Comparison of ENCODE assay signal across 1 cellular context in the genomic region with DNA sequence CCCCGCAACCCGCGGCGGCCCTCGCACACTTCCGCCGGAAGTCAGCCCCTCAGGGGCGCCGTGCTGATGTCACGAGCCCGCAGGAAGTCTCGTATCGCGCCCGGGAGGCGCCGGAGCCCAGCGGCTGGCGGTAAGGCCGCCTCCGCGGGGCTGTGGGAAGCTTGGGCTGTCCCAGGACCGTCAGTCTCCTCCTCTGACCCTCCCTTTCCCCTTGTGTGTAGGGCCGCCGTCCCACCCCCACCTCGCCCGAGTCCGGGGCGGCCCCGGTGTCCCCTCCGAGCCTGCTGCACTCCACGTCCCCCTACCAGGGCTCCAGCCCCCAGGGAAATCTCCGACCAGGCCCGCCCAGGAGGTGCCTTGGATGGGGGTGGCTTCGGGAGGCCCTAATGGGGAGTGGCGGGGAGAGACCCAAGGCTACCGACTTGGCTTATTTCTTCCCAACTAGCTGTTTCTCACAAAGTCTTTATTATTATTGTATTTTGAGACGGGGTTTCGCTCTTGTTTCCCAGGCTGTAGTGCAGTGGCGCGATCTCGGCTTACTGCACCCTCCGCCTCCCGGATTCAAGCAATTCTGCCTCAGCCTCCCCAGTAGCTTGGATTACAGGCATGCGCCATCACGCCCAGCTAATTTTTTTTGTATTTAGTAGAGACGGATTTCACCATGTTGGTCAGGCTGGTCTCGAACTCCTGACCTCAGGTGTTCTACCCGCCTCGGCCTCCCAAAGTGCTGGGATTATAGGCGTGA.
TF ChIP-seq lines count a peak whose summit lies in the region.

Gene ZDHHC4, plus strand, starts transcription at position 86 of the 745 bp plus-strand sequence. CDS start 3,108 bp downstream, outside the sequence.

TF ChIP-seq in HepG2, 621 proteins besides CTCF, POLR2A, EP300 and RAD21 (continued from another document and continues in another):
- TF ChIP-seq, protein P1, sequence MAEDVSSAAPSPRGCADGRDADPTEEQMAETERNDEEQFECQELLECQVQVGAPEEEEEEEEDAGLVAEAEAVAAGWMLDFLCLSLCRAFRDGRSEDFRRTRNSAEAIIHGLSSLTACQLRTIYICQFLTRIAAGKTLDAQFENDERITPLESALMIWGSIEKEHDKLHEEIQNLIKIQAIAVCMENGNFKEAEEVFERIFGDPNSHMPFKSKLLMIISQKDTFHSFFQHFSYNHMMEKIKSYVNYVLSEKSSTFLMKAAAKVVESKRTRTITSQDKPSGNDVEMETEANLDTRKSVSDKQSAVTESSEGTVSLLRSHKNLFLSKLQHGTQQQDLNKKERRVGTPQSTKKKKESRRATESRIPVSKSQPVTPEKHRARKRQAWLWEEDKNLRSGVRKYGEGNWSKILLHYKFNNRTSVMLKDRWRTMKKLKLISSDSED (CRISPR knock-in tag; IDR thresholded peaks at IDR 0.05), result no peak
- TF ChIP-seq ZNF639 (CRISPR knock-in tag; conservative IDR thresholded peaks at IDR 0.05) (peak; percentile 70), RARA (CRISPR knock-in tag; IDR thresholded peaks at IDR 0.05) (peak; percentile 60), ATAD3A (CRISPR knock-in tag; IDR thresholded peaks at IDR 0.05) (no peak), GATAD2A (CRISPR knock-in tag; IDR thresholded peaks at IDR 0.05) (0 out of 2 replicates have a peak, but pooled peaks have one; percentile 45), PBX3 (CRISPR knock-in tag; IDR thresholded peaks at IDR 0.05; ENCODE audit: borderline replicate concordance) (no peak), JUNB (CRISPR knock-in tag; IDR thresholded peaks at IDR 0.05; ENCODE audit: borderline replicate concordance) (no peak), CREB1 (IDR thresholded peaks at IDR 0.05) (peak; percentile 86), CREB1 (CRISPR knock-in tag; IDR thresholded peaks at IDR 0.05) (peak; percentile 90), ZSCAN12 (CRISPR knock-in tag; IDR thresholded peaks at IDR 0.05) (no peak; the same call in none of the 2 replicates), ZNF580 (CRISPR knock-in tag; IDR thresholded peaks at IDR 0.05; ENCODE audit: borderline replicate concordance, low read depth) (peak; percentile 53; the same call in 1 of the 2 replicates), ATF7-NPFF (CRISPR knock-in tag; IDR thresholded peaks at IDR 0.05; ENCODE audit: low read depth) (peak; percentile 46; the same call in 1 of the 2 replicates), IRX3 (CRISPR knock-in tag; IDR thresholded peaks at IDR 0.05; ENCODE audit: borderline replicate concordance, low read depth) (no peak; the same call in 1 of the 2 replicates), MXD3 (CRISPR knock-in tag; IDR thresholded peaks at IDR 0.05) (no peak; the same call in 1 of the 2 replicates), MAFG (CRISPR knock-in tag; IDR thresholded peaks at IDR 0.05) (no peak), TFAP4 (IDR thresholded peaks at IDR 0.05; ENCODE audit: borderline replicate concordance, low read depth) (no peak), ZFP41 (CRISPR knock-in tag; IDR thresholded peaks at IDR 0.05; ENCODE audit: borderline replicate concordance) (no peak), NR2C2 (CRISPR knock-in tag; IDR thresholded peaks at IDR 0.05; ENCODE audit: borderline replicate concordance) (peak; percentile 86), SNAPC4 (CRISPR knock-in tag; IDR thresholded peaks at IDR 0.05) (no peak), ZNF775 (CRISPR knock-in tag; IDR thresholded peaks at IDR 0.05; ENCODE audit: borderline replicate concordance) (no peak), NRL (CRISPR knock-in tag; IDR thresholded peaks at IDR 0.05; ENCODE audit: borderline replicate concordance) (no peak), ZNF264 (CRISPR knock-in tag; IDR thresholded peaks at IDR 0.05) (no peak), NCOR1 (IDR thresholded peaks at IDR 0.05; ENCODE audit: borderline replicate concordance, low read length) (no peak), KDM5B (CRISPR knock-in tag; IDR thresholded peaks at IDR 0.05; ENCODE audit: borderline replicate concordance) (peak; percentile 63; the same call in 1 of the 2 replicates), ZNF205 (CRISPR knock-in tag; IDR thresholded peaks at IDR 0.05) (peak; percentile 89), TGIF2 (CRISPR knock-in tag; IDR thresholded peaks at IDR 0.05) (no peak), PLSCR1 (CRISPR knock-in tag; IDR thresholded peaks at IDR 0.05; ENCODE audit: borderline replicate concordance) (no peak), SMARCE1 (IDR thresholded peaks at IDR 0.05; ENCODE audit: borderline replicate concordance) (no peak), NONO (IDR thresholded peaks at IDR 0.05) (no peak), NONO (CRISPR knock-in tag; conservative IDR thresholded peaks at IDR 0.05) (peak; percentile 55; the same call in 1 of the 2 replicates), ZNF335 (CRISPR knock-in tag; IDR thresholded peaks at IDR 0.05) (no peak)
- TF ChIP-seq, protein P2, sequence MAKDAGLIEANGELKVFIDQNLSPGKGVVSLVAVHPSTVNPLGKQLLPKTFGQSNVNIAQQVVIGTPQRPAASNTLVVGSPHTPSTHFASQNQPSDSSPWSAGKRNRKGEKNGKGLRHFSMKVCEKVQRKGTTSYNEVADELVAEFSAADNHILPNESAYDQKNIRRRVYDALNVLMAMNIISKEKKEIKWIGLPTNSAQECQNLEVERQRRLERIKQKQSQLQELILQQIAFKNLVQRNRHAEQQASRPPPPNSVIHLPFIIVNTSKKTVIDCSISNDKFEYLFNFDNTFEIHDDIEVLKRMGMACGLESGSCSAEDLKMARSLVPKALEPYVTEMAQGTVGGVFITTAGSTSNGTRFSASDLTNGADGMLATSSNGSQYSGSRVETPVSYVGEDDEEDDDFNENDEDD (CRISPR knock-in tag; IDR thresholded peaks at IDR 0.05; ENCODE audit: borderline replicate concordance), result peak; percentile 60; the same call in 1 of the 2 replicates
- TF ChIP-seq, protein P3, sequence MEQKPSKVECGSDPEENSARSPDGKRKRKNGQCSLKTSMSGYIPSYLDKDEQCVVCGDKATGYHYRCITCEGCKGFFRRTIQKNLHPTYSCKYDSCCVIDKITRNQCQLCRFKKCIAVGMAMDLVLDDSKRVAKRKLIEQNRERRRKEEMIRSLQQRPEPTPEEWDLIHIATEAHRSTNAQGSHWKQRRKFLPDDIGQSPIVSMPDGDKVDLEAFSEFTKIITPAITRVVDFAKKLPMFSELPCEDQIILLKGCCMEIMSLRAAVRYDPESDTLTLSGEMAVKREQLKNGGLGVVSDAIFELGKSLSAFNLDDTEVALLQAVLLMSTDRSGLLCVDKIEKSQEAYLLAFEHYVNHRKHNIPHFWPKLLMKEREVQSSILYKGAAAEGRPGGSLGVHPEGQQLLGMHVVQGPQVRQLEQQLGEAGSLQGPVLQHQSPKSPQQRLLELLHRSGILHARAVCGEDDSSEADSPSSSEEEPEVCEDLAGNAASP (CRISPR knock-in tag; IDR thresholded peaks at IDR 0.05; ENCODE audit: borderline replicate concordance), result peak; percentile 75; the same call in 1 of the 2 replicates
- TF ChIP-seq, protein P4, sequence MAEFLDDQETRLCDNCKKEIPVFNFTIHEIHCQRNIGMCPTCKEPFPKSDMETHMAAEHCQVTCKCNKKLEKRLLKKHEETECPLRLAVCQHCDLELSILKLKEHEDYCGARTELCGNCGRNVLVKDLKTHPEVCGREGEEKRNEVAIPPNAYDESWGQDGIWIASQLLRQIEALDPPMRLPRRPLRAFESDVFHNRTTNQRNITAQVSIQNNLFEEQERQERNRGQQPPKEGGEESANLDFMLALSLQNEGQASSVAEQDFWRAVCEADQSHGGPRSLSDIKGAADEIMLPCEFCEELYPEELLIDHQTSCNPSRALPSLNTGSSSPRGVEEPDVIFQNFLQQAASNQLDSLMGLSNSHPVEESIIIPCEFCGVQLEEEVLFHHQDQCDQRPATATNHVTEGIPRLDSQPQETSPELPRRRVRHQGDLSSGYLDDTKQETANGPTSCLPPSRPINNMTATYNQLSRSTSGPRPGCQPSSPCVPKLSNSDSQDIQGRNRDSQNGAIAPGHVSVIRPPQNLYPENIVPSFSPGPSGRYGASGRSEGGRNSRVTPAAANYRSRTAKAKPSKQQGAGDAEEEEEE (CRISPR knock-in tag; IDR thresholded peaks at IDR 0.05; ENCODE audit: borderline replicate concordance), result 0 out of 2 replicates have a peak, but pooled peaks have one; percentile 35
